In the genomic region with DNA sequence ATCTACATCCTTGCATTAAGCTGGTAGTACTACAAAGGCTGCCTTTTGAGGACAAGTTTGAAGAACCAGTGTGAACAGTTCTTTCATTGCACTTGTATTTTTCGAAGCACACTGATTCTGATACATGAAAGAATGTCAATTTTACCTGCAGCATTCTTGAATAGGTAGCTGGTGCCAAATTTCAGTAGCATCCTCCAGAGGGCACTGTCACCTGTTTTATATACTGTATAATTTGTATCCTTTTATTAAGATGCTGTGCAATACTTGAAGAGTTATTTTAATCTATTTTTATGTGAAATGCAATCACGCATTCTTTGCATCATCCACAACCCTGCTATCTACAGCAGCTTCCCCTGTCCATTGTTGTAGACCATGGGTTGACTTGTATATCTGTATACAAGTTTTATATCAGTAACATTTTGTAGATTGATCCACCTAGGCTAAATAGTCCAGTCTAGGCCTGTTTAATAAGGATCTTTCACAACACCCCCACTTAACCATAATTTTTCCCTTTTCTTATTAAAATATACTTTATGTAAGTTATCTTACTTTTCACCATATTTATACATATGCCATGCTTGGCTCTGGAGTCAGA, we compare ENCODE assay signal across 8 cellular contexts.
DNase-seq lines count a peak whose midpoint lies in the region; ATAC-seq, FAIRE-seq and TF ChIP-seq lines count a peak whose summit lies in the region.

No MANE protein-coding gene starts in this region.

- intact Hi-C loops in mucosa of descending colon (cut with DNase I, micrococcal nuclease), result no loop called here

- H3K4me3 ChIP-seq in bronchial epithelial cell (ENCODE audit: low read depth, low read length) (no peak overlapping the region), mucosa of descending colon (no peak overlapping the region)

- TF ChIP-seq CTCF in GM12874 (IDR thresholded peaks at IDR 0.05; ENCODE audit: insufficient read depth, low read depth, low read length) (peak; percentile 40; the same call in 1 of the 2 replicates), bronchial epithelial cell (IDR thresholded peaks at IDR 0.05; ENCODE audit: insufficient read depth, low read length, severe bottlenecking) (peak; percentile 58), mucosa of descending colon (IDR thresholded peaks at IDR 0.05) (no peak), GM20000 (IDR thresholded peaks at IDR 0.05; ENCODE audit: extremely low read depth, missing control alignments) (no peak)

- H3K36me3 ChIP-seq in bronchial epithelial cell (ENCODE audit: control insufficient read depth, insufficient read depth, low read length), result no peaks in the 10 kb centered on the region
- no peaks in the 10 kb centered on the region for H3K36me3 ChIP-seq in mucosa of descending colon (ENCODE audit: low read depth)

- no peaks in the 10 kb centered on the region for H3K4me1 ChIP-seq in mucosa of descending colon (ENCODE audit: low read depth)

- FAIRE-seq in bronchial epithelial cell (lab: Jason Lieb, UNC), result no peak

- no peaks in the 10 kb centered on the region for H3K27me3 ChIP-seq in bronchial epithelial cell (ENCODE audit: control insufficient read depth, insufficient read depth, low read length)

- no peaks in the 10 kb centered on the region for H3K9me3 ChIP-seq in mucosa of descending colon

- ATAC-seq in mucosa of descending colon, result peak; percentile 50
- ATAC-seq in GM18498 (IDR thresholded peaks at IDR 0.05; ENCODE audit: unreplicated experiment), result no peak

- DNase-seq in NCI-H1694 (lab: John Stamatoyannopoulos, UW) (peak; percentile 8), bronchial epithelial cell (ENCODE audit: low read depth) (peak; percentile 57), mucosa of descending colon (peak in 1 of 3 donors; percentile 55), globus pallidus (ENCODE audit: low spot score) (no peak), GM20000 (ENCODE audit: low spot score) (no peak)
- DNase-seq in stimulated activated naive CD4-positive, alpha-beta T cell treated with Interleukin-2 at 50 U/mL for 16 hours (lab: John Stamatoyannopoulos, UW), result no peak

Comparison
In these comparisons a context has a peak if more than half of its experiments do, and no peak if none do; other contexts are left out.
1. CTCF ChIP-seq: peak in GM12874 (single experiment) and bronchial epithelial cell (single experiment); none in mucosa of descending colon (single experiment) and GM20000 (single experiment).
2. DNase-seq: peak in NCI-H1694 (single experiment) and bronchial epithelial cell (single experiment); none in stimulated activated naive CD4-positive, alpha-beta T cell treated with Interleukin-2 at 50 U/mL for 16 hours (single experiment), globus pallidus (single experiment) and GM20000 (single experiment).